14 cellular contexts compared by ENCODE assay signal in the genomic region with DNA sequence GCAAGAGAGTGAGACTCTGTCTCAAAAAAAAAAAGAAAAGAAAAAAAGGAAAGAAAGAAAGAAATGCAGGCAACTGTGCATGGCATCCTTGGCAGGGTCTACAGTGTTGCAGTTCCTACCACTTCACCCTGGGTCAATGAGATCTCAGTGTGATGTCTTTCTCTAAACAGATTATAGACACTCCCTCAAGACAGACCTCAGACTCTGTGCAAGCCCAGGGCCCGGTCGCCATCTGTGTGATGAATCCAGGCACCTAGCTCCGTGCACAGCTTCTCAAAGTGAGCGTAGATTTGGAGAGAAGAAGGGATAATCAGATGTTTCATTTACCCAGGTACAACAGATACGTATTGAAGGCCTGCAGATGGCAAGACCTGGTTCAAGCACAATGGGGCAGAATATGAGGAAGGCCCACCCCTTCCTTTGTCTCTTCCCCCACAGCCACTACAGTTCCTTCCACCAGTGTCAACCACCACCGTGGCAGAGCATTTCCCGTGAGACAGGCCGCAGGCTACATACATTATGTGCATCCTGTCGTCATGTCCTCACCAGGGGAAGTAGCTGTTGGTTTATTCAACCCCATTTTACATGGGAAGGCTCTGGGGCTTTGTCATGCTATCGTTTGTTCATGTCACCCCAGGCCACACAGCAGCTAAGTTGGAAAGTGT.
DNase-seq lines count a peak whose midpoint lies in the region; ATAC-seq and TF ChIP-seq lines count a peak whose summit lies in the region.
"Had no signal": no experiment of that assay in that cellular context is flagged by ENCODE, and none has a peak within 500 bp of the region (broad histone marks: within the 10 kb centered on the region; RNA-seq: fewer than 3 reads in every experiment).

No MANE protein-coding gene starts in this region.

- no peaks in the 10 kb centered on the region for H3K9me3 Mint-ChIP-seq in naive thymus-derived CD8-positive, alpha-beta T cell
- H3K9me3 Mint-ChIP-seq: activated T-helper 2 cell treated with anti-CD3 and anti-CD28 coated beads, Interferon-gamma antibody, Interleukin-2, Interleukin-4, amounts not matched to agents 10 μg/mL and 5 μg/mL and 100 μg/mL, durations not matched to agents 14 hours and 24 hours and 36 hours had no signal

- H3K27me3 ChIP-seq in stomach, result no peaks in the 10 kb centered on the region
- H3K27me3 ChIP-seq: breast epithelium, pancreas, SJCRH30 had no signal

- peaks cover 11 to 41% (median 36%) of the 10 kb centered on the region in 4 donors for H3K4me1 Mint-ChIP-seq in naive thymus-derived CD8-positive, alpha-beta T cell

- no peaks in the 10 kb centered on the region for H3K27me3 Mint-ChIP-seq in naive thymus-derived CD8-positive, alpha-beta T cell

- intact Hi-C loops in stomach (cut with DNase I; ENCODE audit: low total_unique reads), result no loop called here

- H3K4me3 ChIP-seq in GM12865 (ENCODE audit: low read depth, low read length) (no peak overlapping the region), stomach (no peak overlapping the region)
- H3K4me3 ChIP-seq: breast epithelium, pancreas, SJCRH30 had no signal

- H3K4me3 Mint-ChIP-seq in naive thymus-derived CD8-positive, alpha-beta T cell, result peak overlapping the region in 6 of 10 donors; percentile 10 to 51 (median 25)

- no peaks in the 10 kb centered on the region for H3K36me3 Mint-ChIP-seq in naive thymus-derived CD8-positive, alpha-beta T cell

- no peaks in the 10 kb centered on the region for H3K36me3 ChIP-seq in stomach
- H3K36me3 ChIP-seq: breast epithelium, pancreas, SJCRH30 had no signal

- POLR2A ChIA-PET in naive thymus-derived CD8-positive, alpha-beta T cell (lab: Charles Lee), result no interaction called here

- H3K9me3 ChIP-seq in stomach, result no peaks in the 10 kb centered on the region
- H3K9me3 ChIP-seq: breast epithelium, pancreas, SJCRH30 had no signal

- WGBS in stomach, 5 donors, result 83 to 93% (median 89%) methylated on average over 8 to 10 of the region's 10 CpGs

- peaks cover 0 to 6% (median under 1%) of the 10 kb centered on the region in 4 donors for H3K4me1 ChIP-seq in stomach
- H3K4me1 ChIP-seq: breast epithelium, pancreas had no signal

- peak; percentile 74 to 85 for ATAC-seq in naive thymus-derived CD8-positive, alpha-beta T cell
- ATAC-seq: pancreas had no signal

- no peak for TF ChIP-seq POLR2A in stomach (IDR thresholded peaks at IDR 0.05)

- no peak for TF ChIP-seq CTCF in GM12865 (IDR thresholded peaks at IDR 0.05; ENCODE audit: insufficient read depth, low read depth, low read length, missing control alignments)
- no peak for TF ChIP-seq CTCF in stomach (IDR thresholded peaks at IDR 0.05)

- H3K27ac Mint-ChIP-seq in naive thymus-derived CD8-positive, alpha-beta T cell, result peak overlapping the region; percentile 52 to 96 (median 81)
- H3K27ac Mint-ChIP-seq: activated T-helper 2 cell treated with anti-CD3 and anti-CD28 coated beads, Interferon-gamma antibody, Interleukin-2, Interleukin-4, amounts not matched to agents 10 μg/mL and 5 μg/mL and 100 μg/mL, durations not matched to agents 14 hours and 24 hours and 36 hours had no signal

- TF ChIP-seq EP300 in stomach (IDR thresholded peaks at IDR 0.05), result no peak

- peak; percentile 10 for DNase-seq in CD1c-positive myeloid dendritic cell (ENCODE audit: extremely low spot score)
- peak; percentile 18 for DNase-seq in GM12865 (ENCODE audit: low read depth)
- peak; percentile 43 for DNase-seq in activated CD8-positive, alpha-beta memory T cell treated with anti-CD3 and anti-CD28 coated beads, Interleukin-2, amount 50 U/mL, for 4 hours
- peak in 8 of 10 donors; percentile 12 to 73 (median 62) for DNase-seq in naive thymus-derived CD8-positive, alpha-beta T cell
- DNase-seq in NCI-H524 treated with DMSO at 0.1 percent for 48 hours (lab: John Stamatoyannopoulos, UW), result no peak
- no peak for DNase-seq in stomach
- DNase-seq in amygdala (lab: John Stamatoyannopoulos, UW), result no peak
- no peak for DNase-seq in NCI-H2029 treated with DMSO at 0.1 percent for 48 hours (lab: John Stamatoyannopoulos, UW)
- DNase-seq: NCI-H1930; pancreas; SJCRH30; stimulated activated CD4-positive, alpha-beta T cell treated with anti-CD3 and anti-CD28 coated beads, Interleukin-12 subunit alpha, Interleukin-12 subunit beta, amount 100 ng/mL, for 4 hours had no signal

- H3K27ac ChIP-seq in stomach, result no peak overlapping the region
- H3K27ac ChIP-seq: breast epithelium, pancreas, SJCRH30 had no signal

Comparison
In these comparisons a context has a peak if more than half of its experiments do, and no peak if none do; other contexts are left out.
1. DNase-seq: peak in CD1c-positive myeloid dendritic cell (single experiment), GM12865 (single experiment), activated CD8-positive, alpha-beta memory T cell treated with anti-CD3 and anti-CD28 coated beads, Interleukin-2, amount 50 U/mL, for 4 hours (single experiment) and naive thymus-derived CD8-positive, alpha-beta T cell (8 of 10); none in NCI-H524 treated with DMSO at 0.1 percent for 48 hours (single experiment), stomach (single experiment), amygdala (0 of 56) and NCI-H2029 treated with DMSO at 0.1 percent for 48 hours (single experiment).